Comparison of ENCODE assay signal across 9 cellular contexts in the genomic region with DNA sequence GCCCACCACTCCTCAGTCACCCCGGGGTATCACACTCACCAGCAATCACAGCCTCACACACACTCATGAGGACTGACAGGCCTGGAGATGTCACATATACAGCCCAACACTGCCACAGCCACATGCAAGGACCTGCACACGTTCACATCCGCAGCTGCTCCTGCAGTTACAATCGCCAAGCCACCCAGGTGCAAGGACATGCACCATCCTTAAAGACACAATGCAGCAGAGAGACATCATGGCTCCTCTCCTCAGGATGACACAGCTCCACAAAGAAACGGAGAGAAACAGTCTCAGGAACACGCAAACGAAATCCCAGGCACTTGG. TPM values are rescaled to one million over a fixed set of nuclear protein-coding genes. Genes with fewer than 3 reads are reported as not detected.
DNase-seq lines count a peak whose midpoint lies in the region; ATAC-seq and TF ChIP-seq lines count a peak whose summit lies in the region.
"Had no signal": no experiment of that assay in that cellular context is flagged by ENCODE, and none has a peak within 500 bp of the region (broad histone marks: within the 10 kb centered on the region; RNA-seq: fewer than 3 reads in every experiment).

No MANE protein-coding gene starts in this region.

- no peaks in the 10 kb centered on the region for H3K9me3 Mint-ChIP-seq in activated naive CD4-positive, alpha-beta T cell treated with anti-CD3 and anti-CD28 coated beads, Interleukin-2, amount 50 U/mL, for 24 hours
- H3K9me3 Mint-ChIP-seq in type B pancreatic cell = no peaks in the 10 kb centered on the region

- H3K9me3 ChIP-seq in SU-DHL-6 (ENCODE audit: insufficient read depth, low read length) (no peaks in the 10 kb centered on the region), iPS-15b (ENCODE audit: control insufficient read depth, insufficient read depth, low read length) (no peaks in the 10 kb centered on the region)
- H3K9me3 ChIP-seq: Peyer's patch had no signal

- H3K4me3 ChIP-seq in SU-DHL-6 (ENCODE audit: insufficient read depth, low read length, poor library complexity, severe bottlenecking) (peak overlapping the region; percentile 48), iPS-15b (ENCODE audit: low read depth, low read length) (peak overlapping the region; percentile 58)

- no peaks in the 10 kb centered on the region for H3K36me3 ChIP-seq in SU-DHL-6 (ENCODE audit: low read length)
- no peaks in the 10 kb centered on the region for H3K36me3 ChIP-seq in iPS-15b (ENCODE audit: control insufficient read depth, insufficient read depth, low read length)
- H3K36me3 ChIP-seq: Peyer's patch had no signal

- no peaks in the 10 kb centered on the region for H3K9me2 ChIP-seq in SU-DHL-6 (replicated peaks; ENCODE audit: insufficient read depth, low read length)

- H3K27ac ChIP-seq in SU-DHL-6 (ENCODE audit: low read depth, low read length) = no peak overlapping the region
- H3K27ac ChIP-seq: Peyer's patch had no signal

- 0 out of 2 replicates have a peak overlapping the region, but pooled peaks have one; percentile 48 for H3K9ac ChIP-seq in SU-DHL-6 (ENCODE audit: low read length)
- no peak overlapping the region for H3K9ac ChIP-seq in iPS-15b (ENCODE audit: low read depth, low read length)

- no peaks in the 10 kb centered on the region for H3F3A ChIP-seq in SU-DHL-6 (ENCODE audit: insufficient read depth)

- no peak for ATAC-seq in GM21786 (IDR thresholded peaks at IDR 0.05; ENCODE audit: unreplicated experiment)

- no peaks in the 10 kb centered on the region for H3K4me1 ChIP-seq in iPS-15b (ENCODE audit: control insufficient read depth, insufficient read depth, low read length)
- H3K4me1 ChIP-seq: Peyer's patch had no signal

- no peaks in the 10 kb centered on the region for H3K27me3 ChIP-seq in SU-DHL-6 (ENCODE audit: low read length)
- H3K27me3 ChIP-seq in iPS-15b (ENCODE audit: control insufficient read depth, insufficient read depth, low read length) = peaks cover 55% of the 10 kb centered on the region
- H3K27me3 ChIP-seq: Peyer's patch had no signal

- H3K4me3 Mint-ChIP-seq in activated naive CD4-positive, alpha-beta T cell treated with anti-CD3 and anti-CD28 coated beads, Interleukin-2, amount 50 U/mL, for 24 hours = peak overlapping the region; percentile 91
- H3K4me3 Mint-ChIP-seq in type B pancreatic cell = peak overlapping the region; percentile 91

- H3K36me3 Mint-ChIP-seq in activated naive CD4-positive, alpha-beta T cell treated with anti-CD3 and anti-CD28 coated beads, Interleukin-2, amount 50 U/mL, for 24 hours = no peaks in the 10 kb centered on the region
- no peaks in the 10 kb centered on the region for H3K36me3 Mint-ChIP-seq in type B pancreatic cell

- H3K27ac Mint-ChIP-seq in activated naive CD4-positive, alpha-beta T cell treated with anti-CD3 and anti-CD28 coated beads, Interleukin-2, amount 50 U/mL, for 24 hours = no peak overlapping the region
- peak overlapping the region; percentile 74 for H3K27ac Mint-ChIP-seq in type B pancreatic cell

- no peaks in the 10 kb centered on the region for H3K79me2 ChIP-seq in SU-DHL-6 (ENCODE audit: insufficient read depth, low read length)

- H3K4me2 ChIP-seq in SU-DHL-6 (ENCODE audit: low read depth, low read length, poor library complexity, severe bottlenecking) = peak overlapping the region; percentile 65

- no peaks in the 10 kb centered on the region for H4K20me1 ChIP-seq in SU-DHL-6 (ENCODE audit: low read depth, low read length)

- H2AFZ ChIP-seq in SU-DHL-6 (ENCODE audit: low read depth, low read length, severe bottlenecking) = no peak overlapping the region

- DNase-seq in activated naive CD4-positive, alpha-beta T cell treated with Interleukin-2 at 50 U/mL for 16 hours = no peak
- no peak for DNase-seq in type B pancreatic cell (ENCODE audit: extremely low spot score, unreplicated experiment)
- DNase-seq in HUDEP-2 (lab: John Stamatoyannopoulos, UW; ENCODE audit: unreplicated experiment in 76 of 76) = no peak
- DNase-seq in Kasumi-1 (lab: John Stamatoyannopoulos, UW) = no peak
- DNase-seq: Peyer's patch had no signal

- TF ChIP-seq CTCF in SU-DHL-6 (IDR thresholded peaks at IDR 0.05; ENCODE audit: insufficient read depth, low read length, poor library complexity, severe bottlenecking) = no peak
- no peak for TF ChIP-seq CTCF in type B pancreatic cell (conservative IDR thresholded peaks at IDR 0.05)

- peaks cover 24% of the 10 kb centered on the region for H3K27me3 Mint-ChIP-seq in activated naive CD4-positive, alpha-beta T cell treated with anti-CD3 and anti-CD28 coated beads, Interleukin-2, amount 50 U/mL, for 24 hours
- peaks cover 52% of the 10 kb centered on the region for H3K27me3 Mint-ChIP-seq in type B pancreatic cell

- H3K4me1 Mint-ChIP-seq in activated naive CD4-positive, alpha-beta T cell treated with anti-CD3 and anti-CD28 coated beads, Interleukin-2, amount 50 U/mL, for 24 hours = peaks cover 26% of the 10 kb centered on the region
- H3K4me1 Mint-ChIP-seq in type B pancreatic cell (ENCODE audit: unreplicated experiment) = no peaks in the 10 kb centered on the region

RNA-seq across cellular contexts. Expression of a gene that starts 1.1 kb away (rescaled TPM):
- 109 and 246 TPM in 2 replicates for total RNA-seq in type B pancreatic cell (ENCODE audit: low replicate concordance)

RNA-seq across cellular contexts. Expression of a gene that starts 8.0 kb away (rescaled TPM):
- total RNA-seq in type B pancreatic cell (ENCODE audit: low replicate concordance) = 0.51 TPM in 1 of 2 replicates, not detected in the other
- total RNA-seq: Peyer's patch had no signal

RNA-seq across cellular contexts. Expression of a gene that starts 32.5 kb away (rescaled TPM):
- 104 and 151 TPM in 2 replicates for total RNA-seq in type B pancreatic cell (ENCODE audit: low replicate concordance)

RNA-seq across cellular contexts. Expression of a gene that starts 48.0 kb away (rescaled TPM):
- not detected in 2 replicates for total RNA-seq in type B pancreatic cell (ENCODE audit: low replicate concordance)
- total RNA-seq: Peyer's patch had no signal
